In the genomic region with DNA sequence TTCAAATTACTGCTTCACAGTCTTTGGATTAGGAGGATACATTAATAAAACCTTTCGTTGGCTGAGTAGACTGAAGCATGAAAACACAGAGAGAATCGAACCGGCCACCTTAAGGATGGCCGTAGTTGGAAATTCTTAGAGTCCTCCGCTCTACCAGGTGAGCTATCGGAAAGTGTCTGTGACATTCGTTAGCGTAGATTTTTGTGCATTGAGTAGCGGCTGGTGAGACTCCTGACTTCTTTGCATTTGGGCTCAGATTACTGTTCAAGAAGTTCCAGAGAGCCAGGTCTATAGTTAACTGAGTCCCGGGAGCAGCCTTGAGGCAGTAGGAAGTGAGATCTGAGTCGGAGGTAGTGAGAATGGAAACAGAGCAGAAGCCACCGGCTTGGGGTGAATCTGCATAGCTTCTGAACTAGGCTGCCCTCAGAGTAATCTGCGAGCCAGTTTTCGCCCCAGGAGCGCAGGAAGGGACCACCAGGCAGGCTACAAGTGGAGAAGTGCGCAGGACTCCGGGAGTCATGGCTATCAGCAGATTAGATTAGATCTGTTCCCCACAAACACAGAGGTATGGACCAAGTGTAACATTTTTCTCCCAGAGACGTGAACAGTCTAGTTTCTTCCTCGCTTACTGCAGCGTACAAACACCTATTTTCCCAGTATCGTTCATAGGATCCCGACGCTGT, we compare ENCODE assay signal across 10 cellular contexts. TPM values are rescaled to one million over a fixed set of nuclear protein-coding genes. Genes with fewer than 3 reads are reported as not detected.
DNase-seq lines count a peak whose midpoint lies in the region; ATAC-seq and TF ChIP-seq lines count a peak whose summit lies in the region.
"Had no signal": no experiment of that assay in that cellular context is flagged by ENCODE, and none has a peak within 500 bp of the region (broad histone marks: within the 10 kb centered on the region; RNA-seq: fewer than 3 reads in every experiment).

No MANE protein-coding gene starts in this region.

- no peak for TF ChIP-seq POLR2A in sigmoid colon (IDR thresholded peaks at IDR 0.05)

- no peak for TF ChIP-seq EP300 in sigmoid colon (IDR thresholded peaks at IDR 0.05)

- H3K27me3 Mint-ChIP-seq in activated T-cell treated with anti-CD3 and anti-CD28 coated beads, Interleukin-2, amount 50 U/mL, for 72 hours (ENCODE audit: low read depth): peaks cover 62% of the 10 kb centered on the region

- WGBS in right cardiac atrium: 4% methylated on average over 23 of the region's 23 CpGs
- WGBS in sigmoid colon, 2 donors: 1 to 2% methylated on average over 23 of the region's 23 CpGs

- H3K4me3 ChIP-seq in right cardiac atrium (ENCODE audit: low read length) (peak overlapping the region; percentile 52), sigmoid colon (peak overlapping the region; percentile 14 to 43 (median 22))

- H3K9me3 ChIP-seq in right cardiac atrium (ENCODE audit: control insufficient read depth, low read length): no peaks in the 10 kb centered on the region
- H3K9me3 ChIP-seq in sigmoid colon: no peaks in the 10 kb centered on the region

- H3K27ac Mint-ChIP-seq in activated T-cell treated with anti-CD3 and anti-CD28 coated beads, Interleukin-2, amount 50 U/mL, for 72 hours: peak overlapping the region; percentile 85

- ATAC-seq in activated T-cell treated with anti-CD3 and anti-CD28 coated beads, Interleukin-2, amount 50 U/mL, for 72 hours (replicated peaks in 1 of 2): peak; percentile 14 to 36
- no peak for ATAC-seq in right cardiac atrium

- H3K27me3 ChIP-seq in right cardiac atrium (ENCODE audit: control insufficient read depth, insufficient read depth) (no peaks in the 10 kb centered on the region), sigmoid colon (no peaks in the 10 kb centered on the region)

- H3K9me3 Mint-ChIP-seq in activated T-cell treated with anti-CD3 and anti-CD28 coated beads, Interleukin-2, amount 50 U/mL, for 72 hours: peaks cover 0 to 2% of the 10 kb centered on the region in 2 donors

- H3K36me3 ChIP-seq in sigmoid colon: no peaks in the 10 kb centered on the region

- DNase-seq in activated CD4-positive, alpha-beta T cell treated with anti-CD3 and anti-CD28 coated beads for 48 hours: peak; percentile 70
- DNase-seq in activated CD4-positive, alpha-beta T cell treated with anti-CD3 and anti-CD28 coated beads, Interleukin-2, amount 50 U/mL, for 4 hours: no peak
- DNase-seq in NAMALWA (ENCODE audit: low spot score) (peak; percentile 58), right cardiac atrium (no peak), sigmoid colon (no peak), NCI-H187 treated with DMSO at 0.1 percent for 48 hours (lab: John Stamatoyannopoulos, UW) (no peak), posterior cingulate gyrus (no peak)
- peak; percentile 36 to 38 for DNase-seq in activated T-cell treated with anti-CD3 and anti-CD28 coated beads, Interleukin-2, amount 50 U/mL, for 72 hours

- H3K27ac ChIP-seq in right cardiac atrium (ENCODE audit: low read length) (no peak overlapping the region), sigmoid colon (no peak overlapping the region)

- H3K36me3 Mint-ChIP-seq in activated T-cell treated with anti-CD3 and anti-CD28 coated beads, Interleukin-2, amount 50 U/mL, for 72 hours (ENCODE audit: insufficient read depth in 2 of 2): peaks cover 0 to 2% of the 10 kb centered on the region in 2 donors

- intact Hi-C loops in right cardiac atrium (cut with DNase I) (loop anchor here in 1 of 4 donors (5.0 kb wide), 1 partner anchor 52 kb away; the partner anchor contains the start of gene RNASE4), sigmoid colon (cut with DNase I) (no loop called here), posterior cingulate gyrus (cut with DNase I) (loop anchor here (1.0 to 10.0 kb wide), 3 partner anchors 19 to 344 kb away; partner anchors contain the start of gene RNASE4)

- H3K4me1 ChIP-seq in right cardiac atrium (ENCODE audit: control insufficient read depth, insufficient read depth, low read length): peaks cover 11% of the 10 kb centered on the region
- H3K4me1 ChIP-seq in sigmoid colon: peaks cover 0 to 47% (median 42%) of the 10 kb centered on the region in 4 donors

- no peak for TF ChIP-seq CTCF in sigmoid colon (IDR thresholded peaks at IDR 0.05)

- peaks cover 64% of the 10 kb centered on the region for H3K4me1 Mint-ChIP-seq in activated T-cell treated with anti-CD3 and anti-CD28 coated beads, Interleukin-2, amount 50 U/mL, for 72 hours (ENCODE audit: low read depth)

- H3K4me3 Mint-ChIP-seq in activated T-cell treated with anti-CD3 and anti-CD28 coated beads, Interleukin-2, amount 50 U/mL, for 72 hours: peak overlapping the region; percentile 88

RNA-seq across cellular contexts. Expression of gene OR6S1, which starts 11.0 kb away (rescaled TPM):
- total RNA-seq in activated T-cell treated with anti-CD3 and anti-CD28 coated beads, Interleukin-2, amount 50 U/mL, for 72 hours: not detected
- total RNA-seq in right cardiac atrium: not detected
- not detected for polyA plus RNA-seq in right cardiac atrium
- total RNA-seq in sigmoid colon: not detected
- not detected for polyA plus RNA-seq in sigmoid colon
- total RNA-seq: urinary bladder had no signal
- polyA plus RNA-seq: adipose tissue, urinary bladder had no signal

RNA-seq across cellular contexts. Expression of gene RNASE12, which starts 39.3 kb away (rescaled TPM):
- not detected for total RNA-seq in activated T-cell treated with anti-CD3 and anti-CD28 coated beads, Interleukin-2, amount 50 U/mL, for 72 hours
- total RNA-seq in right cardiac atrium (not detected), sigmoid colon (not detected)
- polyA plus RNA-seq in right cardiac atrium (not detected), sigmoid colon (not detected)
- total RNA-seq: urinary bladder had no signal
- polyA plus RNA-seq: adipose tissue, urinary bladder had no signal

RNA-seq across cellular contexts. Expression of gene RNASE11, which starts 42.7 kb away (rescaled TPM):
- total RNA-seq in activated T-cell treated with anti-CD3 and anti-CD28 coated beads, Interleukin-2, amount 50 U/mL, for 72 hours: not detected
- total RNA-seq in right cardiac atrium (not detected), sigmoid colon (not detected)
- polyA plus RNA-seq in right cardiac atrium (not detected), sigmoid colon (not detected)
- total RNA-seq: urinary bladder had no signal
- polyA plus RNA-seq: adipose tissue, urinary bladder had no signal

RNA-seq across cellular contexts. Expression of gene RNASE4, which starts 53.9 kb away (rescaled TPM):
- total RNA-seq in activated T-cell treated with anti-CD3 and anti-CD28 coated beads, Interleukin-2, amount 50 U/mL, for 72 hours: under 1 TPM; 0.63 to 0.79 TPM
- total RNA-seq in right cardiac atrium (10 to 100 TPM; 18.0 to 20.0 (median 19.0) TPM), sigmoid colon (100 to 1,000 TPM in 1 of 4 donors, 10 to 100 TPM in 3; 44.0 to 138 (median 65.5) TPM)
- polyA plus RNA-seq in right cardiac atrium (31.3 TPM), sigmoid colon (10 to 100 TPM; 11.4 to 46.3 (median 15.5) TPM)

RNA-seq across cellular contexts. Expression of gene ANG, which starts 58.1 kb away (rescaled TPM):
- 1 to 10 TPM in 1 of 2 donors, under 1 TPM in 1; 0.67 to 2.5 TPM for total RNA-seq in activated T-cell treated with anti-CD3 and anti-CD28 coated beads, Interleukin-2, amount 50 U/mL, for 72 hours
- 1 to 10 TPM; 6.1 to 7.9 (median 7.1) TPM for total RNA-seq in right cardiac atrium
- polyA plus RNA-seq in right cardiac atrium: 11.0 TPM
- 10 to 100 TPM; 13.3 to 44.4 (median 19.0) TPM for total RNA-seq in sigmoid colon
- polyA plus RNA-seq in sigmoid colon: 10 to 100 TPM; 15.5 to 28.3 (median 22.2) TPM

Comparison
In these comparisons a context has a peak if more than half of its experiments do, and no peak if none do; other contexts are left out.
1. DNase-seq: peak in activated CD4-positive, alpha-beta T cell treated with anti-CD3 and anti-CD28 coated beads for 48 hours (single experiment), NAMALWA (single experiment) and activated T-cell treated with anti-CD3 and anti-CD28 coated beads, Interleukin-2, amount 50 U/mL, for 72 hours (2 of 2); none in activated CD4-positive, alpha-beta T cell treated with anti-CD3 and anti-CD28 coated beads, Interleukin-2, amount 50 U/mL, for 4 hours (0 of 2), right cardiac atrium (0 of 3), sigmoid colon (single experiment), NCI-H187 treated with DMSO at 0.1 percent for 48 hours (single experiment) and posterior cingulate gyrus (0 of 10).
2. ATAC-seq: peak in activated T-cell treated with anti-CD3 and anti-CD28 coated beads, Interleukin-2, amount 50 U/mL, for 72 hours (2 of 2); none in right cardiac atrium (0 of 2).